In the genomic region with DNA sequence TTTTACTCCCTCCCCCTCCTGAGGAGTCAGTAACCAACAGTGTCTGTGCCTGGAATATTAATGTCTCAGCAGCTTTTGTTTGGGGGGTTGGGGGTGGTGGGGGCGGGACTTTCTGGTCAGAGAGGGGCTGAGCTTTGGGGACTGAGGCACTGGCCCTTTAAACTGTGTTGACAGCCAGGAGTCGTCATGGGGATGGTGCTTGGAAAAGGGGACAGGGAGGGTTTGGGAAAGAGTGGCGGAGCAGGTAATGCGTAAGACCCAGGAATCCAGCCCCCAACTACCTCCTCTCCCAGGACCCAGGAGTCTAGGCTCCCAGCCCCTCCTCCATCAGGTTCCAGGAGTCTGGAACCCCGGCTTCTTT, we compare ENCODE assay signal across 17 cellular contexts. TPM values are rescaled to one million over a fixed set of nuclear protein-coding genes. Genes with fewer than 3 reads are reported as not detected.
DNase-seq lines count a peak whose midpoint lies in the region; ATAC-seq and TF ChIP-seq lines count a peak whose summit lies in the region.
"Had no signal": no experiment of that assay in that cellular context is flagged by ENCODE, and none has a peak within 500 bp of the region (broad histone marks: within the 10 kb centered on the region; RNA-seq: fewer than 3 reads in every experiment).

No MANE protein-coding gene starts in this region.

- peaks cover 0 to 5% (median 0%) of the 10 kb centered on the region in 3 experiments; a peak in 2 of 7 replicates for H3K36me3 Mint-ChIP-seq in H9 (ENCODE audit: insufficient read depth in 1 of 3, low read depth in 3 of 3)
- H3K36me3 Mint-ChIP-seq: CD4-positive, CD25-positive, alpha-beta regulatory T cell; stimulated activated memory B cell treated with anti-CD40 and anti-IgM and Interleukin-4, amounts not matched to agents 10 μg/mL and 1 μg/mL and 100 μg/mL, for 72 hours had no signal

- no peak overlapping the region for H3K9ac ChIP-seq in H9 (ENCODE audit: extremely low read depth, insufficient read length, low read length)

- peaks cover 18 to 33% of the 10 kb centered on the region in 2 experiments for H3K4me1 Mint-ChIP-seq in H9

- H3K79me2 ChIP-seq in H9 (ENCODE audit: insufficient read depth, low read length), result no peaks in the 10 kb centered on the region

- H3K18ac ChIP-seq in H9 (ENCODE audit: insufficient read length, low read depth, low read length), result peak overlapping the region; percentile 25

- H3K9me3 Mint-ChIP-seq in H9, result peaks cover 0 to 2% of the 10 kb centered on the region in 2 experiments; a peak in 1 of 5 replicates
- H3K9me3 Mint-ChIP-seq: activated naive CD4-positive, alpha-beta T cell treated with anti-CD3 and anti-CD28 coated beads for 36 hours; stimulated activated memory B cell treated with anti-CD40 and anti-IgM and Interleukin-4, amounts not matched to agents 10 μg/mL and 1 μg/mL and 100 μg/mL, for 72 hours had no signal

- ATAC-seq in HG02798 (IDR thresholded peaks at IDR 0.05; ENCODE audit: poor library complexity, unreplicated experiment), result no peak
- ATAC-seq: activated CD8-positive, alpha-beta T cell treated with anti-CD3 and anti-CD28 coated beads, Interleukin-2, amount 10 ng/mL, durations not matched to agents 7 days and 5 days; gastrocnemius medialis; stimulated activated memory B cell treated with anti-CD40 and anti-IgM and Interleukin-4, amounts not matched to agents 10 μg/mL and 1 μg/mL and 100 μg/mL, for 72 hours had no signal

- H3K23me2 ChIP-seq in H9 (ENCODE audit: insufficient read length, low read depth, low read length, poor library complexity, severe bottlenecking), result peaks cover 18% of the 10 kb centered on the region

- no peak overlapping the region for H3K14ac ChIP-seq in H9 (ENCODE audit: insufficient read depth, low read length)

- intact Hi-C loops in tibial artery (cut with DNase I; ENCODE audit: low total_unique reads), result no loop called here

- no peak overlapping the region for H2BK5ac ChIP-seq in H9 (ENCODE audit: insufficient read length, low read length)

- H3K27ac ChIP-seq in H9 (ENCODE audit: insufficient read length, low read depth, low read length) (no peak overlapping the region), tibial artery (no peak overlapping the region)
- H3K27ac ChIP-seq: gastrocnemius medialis, Peyer's patch had no signal

- H3K79me1 ChIP-seq in H9 (ENCODE audit: insufficient read depth, low read depth, low read length, poor library complexity, severe bottlenecking), result no peaks in the 10 kb centered on the region

- no peaks in the 10 kb centered on the region for H3K36me3 ChIP-seq in tibial artery
- H3K36me3 ChIP-seq: gastrocnemius medialis, Peyer's patch had no signal

- H4K5ac ChIP-seq in H9 (ENCODE audit: insufficient read length, low read depth, low read length), result no peak overlapping the region

- H3T11ph ChIP-seq in H9 (ENCODE audit: low read length), result no peak overlapping the region

- no peak overlapping the region for H2BK120ac ChIP-seq in H9 (ENCODE audit: low read depth, low read length, poor library complexity, severe bottlenecking)

- no peak overlapping the region for H2BK12ac ChIP-seq in H9 (ENCODE audit: insufficient read length, low read depth, low read length)

- H3K27me3 Mint-ChIP-seq in H9 (ENCODE audit: low read depth), result peaks cover 62% of the 10 kb centered on the region

- no peak overlapping the region for H4K91ac ChIP-seq in H9 (ENCODE audit: insufficient read length, low read depth, low read length)

- peak overlapping the region; percentile 63 for H3K4me2 ChIP-seq in H9 (ENCODE audit: insufficient read depth, insufficient read length, low read length)

- no peaks in the 10 kb centered on the region for H3K9me3 ChIP-seq in H9 (ENCODE audit: control insufficient read depth, low read depth, low read length)
- no peaks in the 10 kb centered on the region for H3K9me3 ChIP-seq in tibial artery
- H3K9me3 ChIP-seq: gastrocnemius medialis, Peyer's patch had no signal

- no peak overlapping the region for H2AK5ac ChIP-seq in H9 (ENCODE audit: insufficient read length, low read length)

- H3K27me3 ChIP-seq in H9 (ENCODE audit: insufficient read depth, low read length) (peaks cover 13% of the 10 kb centered on the region; the same call in 1 of the 2 replicates), tibial artery (peaks cover 0 to 44% of the 10 kb centered on the region in 2 donors)
- H3K27me3 ChIP-seq: gastrocnemius medialis, Peyer's patch had no signal

- TF ChIP-seq CTCF in H9 (conservative IDR thresholded peaks at IDR 0.05) (no peak), tibial artery (IDR thresholded peaks at IDR 0.05) (no peak)

- DNase-seq in H9, result peak; percentile 46
- peak; percentile 86 for DNase-seq in cerebellum (ENCODE audit: low spot score)
- DNase-seq in iPS-NIHi11 (ENCODE audit: low spot score), result peak; percentile 48
- peak; percentile 60 for DNase-seq in pons (ENCODE audit: low spot score)
- DNase-seq in activated gamma-delta T cell treated with Interleukin-2 at 50 U/mL for 16 hours, result no peak
- no peak for DNase-seq in stimulated activated CD4-positive, alpha-beta T cell treated with anti-CD3 and anti-CD28 coated beads, Interleukin-4, amount 100 ng/mL, for 24 hours
- no peak for DNase-seq in tibial artery
- DNase-seq: activated CD8-positive, alpha-beta T cell treated with anti-CD3 and anti-CD28 coated beads, Interleukin-2, amount 10 ng/mL, durations not matched to agents 7 days and 5 days; activated naive CD4-positive, alpha-beta T cell treated with anti-CD3 and anti-CD28 coated beads for 36 hours; CD4-positive, CD25-positive, alpha-beta regulatory T cell; cortex of kidney; gastrocnemius medialis; NCI-H1048; NCI-H446; Peyer's patch had no signal

- no peak overlapping the region for H3K56ac ChIP-seq in H9 (ENCODE audit: insufficient read length, low read depth, low read length)

- peak overlapping the region; percentile 61 to 88 for H3K4me3 Mint-ChIP-seq in H9
- H3K4me3 Mint-ChIP-seq: activated CD8-positive, alpha-beta T cell treated with anti-CD3 and anti-CD28 coated beads, Interleukin-2, amount 10 ng/mL, durations not matched to agents 7 days and 5 days; activated naive CD4-positive, alpha-beta T cell treated with anti-CD3 and anti-CD28 coated beads for 36 hours; CD4-positive, CD25-positive, alpha-beta regulatory T cell; stimulated activated memory B cell treated with anti-CD40 and anti-IgM and Interleukin-4, amounts not matched to agents 10 μg/mL and 1 μg/mL and 100 μg/mL, for 72 hours had no signal

- no CpG with 5 or more reads among the region's 5 CpGs for WGBS in H9 (ENCODE audit: extremely low coverage, insufficient read length, low lambda C conversion rate)

- H3K4me1 ChIP-seq in H9 (ENCODE audit: insufficient read depth, low read length) (peaks cover 3% of the 10 kb centered on the region; the same call in 1 of the 2 replicates), tibial artery (peaks cover 0 to 8% (median 2%) of the 10 kb centered on the region in 4 donors)

- H2BK15ac ChIP-seq in H9 (ENCODE audit: low read depth, low read length), result no peak overlapping the region

- H2BK20ac ChIP-seq in H9 (ENCODE audit: low read depth, low read length, poor library complexity, severe bottlenecking), result no peak overlapping the region

- H3K4ac ChIP-seq in H9 (ENCODE audit: low read depth, low read length), result no peak overlapping the region

- H3K4me3 ChIP-seq in tibial artery, result no peak overlapping the region
- H3K4me3 ChIP-seq: gastrocnemius medialis, Peyer's patch had no signal

- H3K23ac ChIP-seq in H9 (ENCODE audit: insufficient read length, low read depth, low read length), result no peak overlapping the region

- H4K8ac ChIP-seq in H9 (replicated peaks; ENCODE audit: insufficient read length, low read depth, low read length), result no peak overlapping the region

- no peak overlapping the region for H2AFZ ChIP-seq in H9 (ENCODE audit: low read length)

- no peaks in the 10 kb centered on the region for H4K20me1 ChIP-seq in H9 (ENCODE audit: control insufficient read depth, insufficient read depth, insufficient read length)

- H3K27ac Mint-ChIP-seq in H9, result no peak overlapping the region; a peak in 1 of 7 replicates
- H3K27ac Mint-ChIP-seq: activated CD8-positive, alpha-beta T cell treated with anti-CD3 and anti-CD28 coated beads, Interleukin-2, amount 10 ng/mL, durations not matched to agents 7 days and 5 days; activated naive CD4-positive, alpha-beta T cell treated with anti-CD3 and anti-CD28 coated beads for 36 hours; CD4-positive, CD25-positive, alpha-beta regulatory T cell; stimulated activated memory B cell treated with anti-CD40 and anti-IgM and Interleukin-4, amounts not matched to agents 10 μg/mL and 1 μg/mL and 100 μg/mL, for 72 hours had no signal

RNA-seq across cellular contexts. Expression of a gene that starts 5.2 kb away (rescaled TPM):
- total RNA-seq in H9 (2021) (10.2 and 12.5 TPM in 2 replicates), cerebellum (43.0 TPM)

RNA-seq across cellular contexts. Expression of a gene that starts 15.1 kb away (rescaled TPM):
- total RNA-seq in H9 (2021) (30.3 and 31.3 TPM in 2 replicates), cerebellum (66.2 TPM)

RNA-seq across cellular contexts. Expression of a gene that starts 22.6 kb away (rescaled TPM):
- total RNA-seq in H9 (2021) (0.44 and 0.70 TPM in 2 replicates), cerebellum (0.09 TPM)

RNA-seq across cellular contexts. Expression of a gene that starts 35.5 kb away (rescaled TPM):
- 13.7 and 15.7 TPM in 2 replicates for total RNA-seq in H9 (2021)
- 4.4 TPM for total RNA-seq in cerebellum

RNA-seq across cellular contexts. Expression of a gene that starts 38.1 kb away (rescaled TPM):
- 16.3 and 19.7 TPM in 2 replicates for total RNA-seq in H9 (2021)
- total RNA-seq in cerebellum, result 7.1 TPM

Comparison
In these comparisons a context has a peak if more than half of its experiments do, and no peak if none do; other contexts are left out.
1. DNase-seq: peak in H9 (single experiment), cerebellum (single experiment), iPS-NIHi11 (single experiment) and pons (single experiment); none in activated gamma-delta T cell treated with Interleukin-2 at 50 U/mL for 16 hours (single experiment), stimulated activated CD4-positive, alpha-beta T cell treated with anti-CD3 and anti-CD28 coated beads, Interleukin-4, amount 100 ng/mL, for 24 hours (single experiment) and tibial artery (0 of 2).